Comparison of ENCODE assay signal across 1 cellular context in genomic region chr17:48871035-48871550, GRCh38.
TF ChIP-seq lines count a peak whose summit lies in the region.

No MANE protein-coding gene starts in this region.

TF ChIP-seq in A549, 52 proteins besides CTCF, POLR2A, EP300 and RAD21:
- TF ChIP-seq MAFK (IDR thresholded peaks at IDR 0.05; ENCODE audit: partially characterized antibody), result no peak
- no peak for TF ChIP-seq RNF2 (IDR thresholded peaks at IDR 0.05; ENCODE audit: borderline replicate concordance, low read depth)
- no peak for TF ChIP-seq CBX2 (IDR thresholded peaks at IDR 0.05; ENCODE audit: borderline replicate concordance, low read depth)
- no peak for TF ChIP-seq TFCP2L1 (CRISPR knock-in tag; IDR thresholded peaks at IDR 0.05)
- no peak for TF ChIP-seq ATOH8 (CRISPR knock-in tag; IDR thresholded peaks at IDR 0.05; ENCODE audit: low read depth)
- TF ChIP-seq EHF (CRISPR knock-in tag; IDR thresholded peaks at IDR 0.05), result no peak
- TF ChIP-seq TP53 (CRISPR knock-in tag; IDR thresholded peaks at IDR 0.05), result no peak
- no peak for TF ChIP-seq JUN (IDR thresholded peaks at IDR 0.05)
- no peak for TF ChIP-seq POLR2AphosphoS2 (conservative IDR thresholded peaks at IDR 0.05; ENCODE audit: low read length)
- TF ChIP-seq SMC3 (IDR thresholded peaks at IDR 0.05), result no peak
- no peak for TF ChIP-seq FOXS1 (CRISPR knock-in tag; IDR thresholded peaks at IDR 0.05)
- no peak for TF ChIP-seq CHD2 (IDR thresholded peaks at IDR 0.05; ENCODE audit: low read length, partially characterized antibody)
